In the genomic region with DNA sequence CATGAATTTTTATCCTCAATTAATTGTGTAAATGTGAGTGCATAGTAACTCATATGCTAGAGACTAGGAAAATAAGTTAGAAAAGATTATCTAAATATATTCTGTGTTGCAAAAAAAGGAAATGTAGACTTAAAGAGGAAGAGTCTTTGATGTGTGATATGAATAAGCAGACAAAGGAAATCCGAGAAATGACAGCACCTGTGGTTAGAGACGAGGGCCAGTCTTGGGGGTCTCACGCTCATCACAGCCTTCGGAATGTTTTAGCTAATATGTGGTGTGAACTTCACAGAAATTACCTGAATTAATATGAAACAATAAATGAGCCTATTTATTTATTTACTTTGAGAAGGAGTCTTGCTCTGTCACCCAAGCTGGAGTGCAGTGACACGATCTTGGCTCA, we compare ENCODE assay signal across 21 cellular contexts.
DNase-seq lines count a peak whose midpoint lies in the region; ATAC-seq, FAIRE-seq and TF ChIP-seq lines count a peak whose summit lies in the region.
"Had no signal": no experiment of that assay in that cellular context is flagged by ENCODE, and none has a peak within 500 bp of the region (broad histone marks: within the 10 kb centered on the region; RNA-seq: fewer than 3 reads in every experiment).

No MANE protein-coding gene starts in this region.

- H3K4me3 ChIP-seq in BLaER1 = no peak overlapping the region
- no peak overlapping the region for H3K4me3 ChIP-seq in OCI-LY3 (ENCODE audit: low read length)
- H3K4me3 ChIP-seq: cardiac muscle cell, sigmoid colon had no signal

- no peak for DNase-seq in activated CD4-positive, CD25-positive, alpha-beta regulatory T cell treated with anti-CD3 and anti-CD28 coated beads, Interleukin-2, amount 50 U/mL, for 72 hours
- no peak for DNase-seq in activated naive CD8-positive, alpha-beta T cell treated with anti-CD3 and anti-CD28 coated beads, Interleukin-2, amount 50 U/mL, for 24 hours
- DNase-seq in caudate nucleus (lab: John Stamatoyannopoulos, UW) (no peak), 8988T (no peak), RCC 7860 (ENCODE audit: low spot score) (no peak)
- DNase-seq: C1 segment of cervical spinal cord, foreskin melanocyte, H9, kidney, NCI-H1105 treated with DMSO at 0.1 percent for 48 hours, NCI-H526, nephron progenitor cell, Right ventricle myocardium superior, sigmoid colon had no signal

- no peaks in the 10 kb centered on the region for H3K9me3 Mint-ChIP-seq in activated naive CD8-positive, alpha-beta T cell treated with anti-CD3 and anti-CD28 coated beads, Interleukin-2, amount 50 U/mL, for 24 hours
- H3K9me3 Mint-ChIP-seq: H9, nephron progenitor cell had no signal

- H3K9me3 ChIP-seq in BLaER1 (no peaks in the 10 kb centered on the region), OCI-LY3 (ENCODE audit: insufficient read depth, low read length) (no peaks in the 10 kb centered on the region)
- H3K9me3 ChIP-seq: sigmoid colon had no signal

- TF ChIP-seq CTCF in OCI-LY3 (IDR thresholded peaks at IDR 0.05; ENCODE audit: low read depth, low read length) = no peak

- H3K4me3 Mint-ChIP-seq in activated naive CD8-positive, alpha-beta T cell treated with anti-CD3 and anti-CD28 coated beads, Interleukin-2, amount 50 U/mL, for 24 hours = no peak overlapping the region
- H3K4me3 Mint-ChIP-seq: H9, nephron progenitor cell had no signal

- peaks cover 93% of the 10 kb centered on the region for H3K36me3 ChIP-seq in BLaER1
- H3K36me3 ChIP-seq in OCI-LY3 (replicated peaks; ENCODE audit: low read depth, low read length) = peaks cover 34% of the 10 kb centered on the region

- H3K79me2 ChIP-seq in OCI-LY3 (ENCODE audit: low read length) = no peaks in the 10 kb centered on the region

- no peak overlapping the region for H3K27ac ChIP-seq in BLaER1
- no peak overlapping the region for H3K27ac ChIP-seq in OCI-LY3 (ENCODE audit: low read length)
- no peak overlapping the region for H3K27ac ChIP-seq in caudate nucleus (ENCODE audit: low read depth, low read length)
- H3K27ac ChIP-seq: cardiac muscle cell, epithelial cell of prostate, sigmoid colon, VCaP had no signal

- H3K27me3 ChIP-seq in BLaER1 (no peaks in the 10 kb centered on the region), OCI-LY3 (ENCODE audit: low read depth, low read length) (no peaks in the 10 kb centered on the region)
- H3K27me3 ChIP-seq: cardiac muscle cell, sigmoid colon had no signal

- no peak for FAIRE-seq in RCC 7860 (lab: Jason Lieb, UNC)
- FAIRE-seq: GM19239, kidney had no signal

- ATAC-seq in activated CD4-positive, CD25-positive, alpha-beta regulatory T cell treated with anti-CD3 and anti-CD28 coated beads, Interleukin-2, amount 50 U/mL, for 24 hours = peak; percentile 88 to 89
- peak; percentile 65 for ATAC-seq in activated naive CD8-positive, alpha-beta T cell treated with anti-CD3 and anti-CD28 coated beads, Interleukin-2, amount 50 U/mL, for 24 hours

- no peaks in the 10 kb centered on the region for H3K27me3 Mint-ChIP-seq in activated naive CD8-positive, alpha-beta T cell treated with anti-CD3 and anti-CD28 coated beads, Interleukin-2, amount 50 U/mL, for 24 hours

- peaks cover 12% of the 10 kb centered on the region for H3K4me1 ChIP-seq in BLaER1
- peaks cover 15% of the 10 kb centered on the region for H3K4me1 ChIP-seq in OCI-LY3 (ENCODE audit: low read length)
- H3K4me1 ChIP-seq: sigmoid colon had no signal

- H3K9ac ChIP-seq in BLaER1 = no peak overlapping the region
- H3K9ac ChIP-seq in OCI-LY3 (ENCODE audit: low read length) = no peak overlapping the region

- peaks cover 67% of the 10 kb centered on the region for H3K36me3 Mint-ChIP-seq in activated naive CD8-positive, alpha-beta T cell treated with anti-CD3 and anti-CD28 coated beads, Interleukin-2, amount 50 U/mL, for 24 hours (ENCODE audit: low read depth)

- no peaks in the 10 kb centered on the region for H4K20me1 ChIP-seq in BLaER1
- no peaks in the 10 kb centered on the region for H4K20me1 ChIP-seq in OCI-LY3 (ENCODE audit: insufficient read depth, low read length)

- no peak overlapping the region for H2AFZ ChIP-seq in OCI-LY3 (ENCODE audit: low read depth, low read length)

- peak overlapping the region; percentile 36 for H3K4me2 ChIP-seq in BLaER1
- H3K4me2 ChIP-seq in OCI-LY3 (ENCODE audit: low read length) = peak overlapping the region; percentile 10

- H3K4me1 Mint-ChIP-seq in activated naive CD8-positive, alpha-beta T cell treated with anti-CD3 and anti-CD28 coated beads, Interleukin-2, amount 50 U/mL, for 24 hours = peaks cover 74% of the 10 kb centered on the region
- H3K4me1 Mint-ChIP-seq: H9, nephron progenitor cell had no signal

- peak overlapping the region; percentile 83 for H3K27ac Mint-ChIP-seq in activated naive CD8-positive, alpha-beta T cell treated with anti-CD3 and anti-CD28 coated beads, Interleukin-2, amount 50 U/mL, for 24 hours
- H3K27ac Mint-ChIP-seq: H9, nephron progenitor cell had no signal
